In the genomic region with DNA sequence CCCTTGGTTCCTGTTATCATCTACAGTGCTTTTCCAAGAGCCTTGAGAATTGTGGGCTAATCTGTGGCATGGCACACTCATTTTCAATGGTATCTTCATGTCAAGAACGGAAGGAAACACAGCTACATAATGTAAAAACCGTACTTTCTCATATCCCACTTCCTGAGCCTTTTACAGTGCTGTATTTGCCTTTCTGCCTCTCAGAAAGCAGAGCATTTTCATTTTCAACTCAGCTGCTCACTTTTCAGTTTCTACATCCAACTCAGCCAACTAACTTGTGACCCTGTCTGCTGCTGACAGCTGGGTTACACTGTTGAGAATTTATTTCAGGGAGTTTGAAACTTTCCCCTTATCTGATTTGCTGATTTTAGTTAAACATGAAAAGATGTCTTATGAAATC, we compare ENCODE assay signal across 15 cellular contexts.
DNase-seq lines count a peak whose midpoint lies in the region; ATAC-seq, FAIRE-seq and TF ChIP-seq lines count a peak whose summit lies in the region.
"Had no signal": no experiment of that assay in that cellular context is flagged by ENCODE, and none has a peak within 500 bp of the region (broad histone marks: within the 10 kb centered on the region; RNA-seq: fewer than 3 reads in every experiment).

No MANE protein-coding gene starts in this region.

- no peak for TF ChIP-seq EP300 in H1 (IDR thresholded peaks at IDR 0.05; ENCODE audit: borderline replicate concordance in 1 of 2, low read depth in 2 of 2, low read length in 2 of 2)

- no peaks in the 10 kb centered on the region for H3K79me2 ChIP-seq in H1 (ENCODE audit: control insufficient read depth in 1 of 2, insufficient read depth in 2 of 2, low read length in 2 of 2)

- no peak for TF ChIP-seq RAD21 in H1 (IDR thresholded peaks at IDR 0.05 in 1 of 2, conservative IDR thresholded peaks at IDR 0.05 in 1 of 2; ENCODE audit: low read depth in 2 of 2, low read length in 2 of 2)

- WGBS in H1 (ENCODE audit: extremely low coverage in 1 of 2, insufficient coverage in 1 of 2, insufficient read length in 1 of 2, insufficient replicate concordance in 2 of 2, low coverage in 1 of 2, low lambda C conversion rate in 2 of 2, missing lambda C conversion rate in 1 of 2), 2 experiments: 96% methylated on average over 2 of the region's 2 CpGs; no CpG with 5 or more reads in 1 of the 2 experiments

- no peak overlapping the region for H2BK15ac ChIP-seq in H1 (ENCODE audit: low read length)

- H3K4me3 ChIP-seq in H1 (ENCODE audit: extremely low read depth in 1 of 4, insufficient read depth in 2 of 4, low read depth in 3 of 4, low read length in 4 of 4): no peak overlapping the region
- H3K4me3 ChIP-seq: right lobe of liver had no signal

- no peaks in the 10 kb centered on the region for H3K9me3 ChIP-seq in H1 (ENCODE audit: insufficient read depth in 2 of 2, low read depth in 1 of 2, low read length in 1 of 2)
- H3K9me3 ChIP-seq: right lobe of liver had no signal

- FAIRE-seq in H1 (lab: Jason Lieb, UNC): no peak
- FAIRE-seq: endometrium, G401.6 had no signal

- H3K23me2 ChIP-seq in H1 (ENCODE audit: low read depth, low read length): no peaks in the 10 kb centered on the region; the same call in 1 of the 2 replicates

- peak; percentile 76 for ATAC-seq in GM19043 (IDR thresholded peaks at IDR 0.05; ENCODE audit: low read depth, unreplicated experiment)
- ATAC-seq in HG02571 (IDR thresholded peaks at IDR 0.05; ENCODE audit: unreplicated experiment): peak; percentile 82
- ATAC-seq in HG03135 (IDR thresholded peaks at IDR 0.05; ENCODE audit: unreplicated experiment): peak; percentile 76

- H3K4me1 ChIP-seq in H1 (replicated peaks in 1 of 4; ENCODE audit: control insufficient read depth in 3 of 4, insufficient read depth in 4 of 4, low read length in 3 of 4): no peaks in the 10 kb centered on the region

- H3K27ac ChIP-seq in H1 (ENCODE audit: low read depth, low read length) (no peak overlapping the region), caudate nucleus (ENCODE audit: low read depth, low read length) (no peak overlapping the region)
- H3K27ac ChIP-seq: C4-2B, right lobe of liver had no signal

- H3K79me1 ChIP-seq in H1 (ENCODE audit: low read depth, low read length): no peaks in the 10 kb centered on the region

- no peak overlapping the region for H2BK20ac ChIP-seq in H1 (ENCODE audit: low read length)

- H3K56ac ChIP-seq in H1 (replicated peaks; ENCODE audit: insufficient read length, low read depth, low read length): no peak overlapping the region

- no peak overlapping the region for H3K4ac ChIP-seq in H1 (replicated peaks; ENCODE audit: insufficient read length, low read depth, low read length)

- H2AFZ ChIP-seq in H1 (ENCODE audit: low read length): 0 out of 2 replicates have a peak overlapping the region, but pooled peaks have one; percentile 10

- H4K8ac ChIP-seq in H1 (ENCODE audit: extremely low read depth, insufficient read depth, low read length): no peak overlapping the region

- H3K9ac ChIP-seq in H1 (replicated peaks in 1 of 4; ENCODE audit: extremely low read depth in 1 of 4, low read depth in 3 of 4, low read length in 3 of 4): no peak overlapping the region

- no peak for TF ChIP-seq CTCF in H1 (IDR thresholded peaks at IDR 0.05; ENCODE audit: control extremely low read depth in 1 of 3, insufficient read depth in 1 of 3, low read depth in 1 of 3, low read length in 3 of 3)

- no peak overlapping the region for H3K23ac ChIP-seq in H1 (ENCODE audit: insufficient read length)

- H4K5ac ChIP-seq in H1 (ENCODE audit: insufficient read length, low read depth, low read length): no peak overlapping the region

- no peak overlapping the region for H2BK120ac ChIP-seq in H1 (replicated peaks; ENCODE audit: low read depth, low read length)

- H3K27me3 ChIP-seq in H1 (replicated peaks in 1 of 4; ENCODE audit: control insufficient read depth in 3 of 4, extremely low read depth in 1 of 4, insufficient read depth in 3 of 4, low read length in 3 of 4): no peaks in the 10 kb centered on the region
- H3K27me3 ChIP-seq: right lobe of liver had no signal

- H4K20me1 ChIP-seq in H1 (replicated peaks in 1 of 2; ENCODE audit: control insufficient read depth in 1 of 2, insufficient read depth in 2 of 2, low read length in 2 of 2): no peaks in the 10 kb centered on the region

- H2AK5ac ChIP-seq in H1 (ENCODE audit: low read depth, low read length): no peak overlapping the region

- H3K4me2 ChIP-seq in H1 (ENCODE audit: insufficient read depth in 1 of 2, low read depth in 2 of 2, low read length in 2 of 2): no peak overlapping the region

- no peak overlapping the region for H4K91ac ChIP-seq in H1 (replicated peaks; ENCODE audit: insufficient read length, low read length)

- no peak overlapping the region for H2BK12ac ChIP-seq in H1 (ENCODE audit: low read depth, low read length)

- no peak overlapping the region for H3K14ac ChIP-seq in H1 (ENCODE audit: insufficient read length)

- no peaks in the 10 kb centered on the region for H3K36me3 ChIP-seq in H1 (ENCODE audit: control insufficient read depth in 2 of 4, insufficient read depth in 4 of 4, low read length in 3 of 4)
- H3K36me3 ChIP-seq: right lobe of liver had no signal

- DNase-seq in H1 (ENCODE audit: low read depth in 1 of 2, low spot score in 2 of 2): no peak
- DNase-seq in T-helper 9 cell: no peak
- no peak for DNase-seq in dedifferentiated amniotic fluid mesenchymal stem cell (ENCODE audit: extremely low spot score)
- no peak for DNase-seq in caudate nucleus (lab: John Stamatoyannopoulos, UW)
- DNase-seq: activated CD4-positive, alpha-beta T cell treated with anti-CD3 and anti-CD28 coated beads for 48 hours; MV-4-11; naive B cell; NCI-H446; right lobe of liver had no signal

- no peak for TF ChIP-seq POLR2A in H1 (IDR thresholded peaks at IDR 0.05; ENCODE audit: control extremely low read depth in 1 of 2, low read depth in 2 of 2, low read length in 2 of 2)

- POLR2A ChIA-PET in H1 (lab: Charles Lee; ENCODE audit: partially characterized antibody): no interaction called here

- no peak overlapping the region for H3K18ac ChIP-seq in H1 (ENCODE audit: extremely low read depth, low read length)

- CTCF ChIA-PET in H1 (lab: Charles Lee; ENCODE audit: partially characterized antibody): interaction anchor here (1.0 kb wide), 1 partner anchor 24 kb away, joined by 3 read pairs; no protein-coding TSS in a partner anchor

- H2BK5ac ChIP-seq in H1 (ENCODE audit: low read depth, low read length): no peak overlapping the region

TF ChIP-seq in H1, 55 proteins besides CTCF, POLR2A, EP300 and RAD21:
- TF ChIP-seq JUND (IDR thresholded peaks at IDR 0.05; ENCODE audit: low read length) (no peak), SIX5 (IDR thresholded peaks at IDR 0.05; ENCODE audit: low read depth, low read length) (no peak)
- TF ChIP-seq, protein P1, sequence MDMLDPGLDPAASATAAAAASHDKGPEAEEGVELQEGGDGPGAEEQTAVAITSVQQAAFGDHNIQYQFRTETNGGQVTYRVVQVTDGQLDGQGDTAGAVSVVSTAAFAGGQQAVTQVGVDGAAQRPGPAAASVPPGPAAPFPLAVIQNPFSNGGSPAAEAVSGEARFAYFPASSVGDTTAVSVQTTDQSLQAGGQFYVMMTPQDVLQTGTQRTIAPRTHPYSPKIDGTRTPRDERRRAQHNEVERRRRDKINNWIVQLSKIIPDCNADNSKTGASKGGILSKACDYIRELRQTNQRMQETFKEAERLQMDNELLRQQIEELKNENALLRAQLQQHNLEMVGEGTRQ (IDR thresholded peaks at IDR 0.05; ENCODE audit: low read length): no peak
